13 cellular contexts compared by ENCODE assay signal in the genomic region with DNA sequence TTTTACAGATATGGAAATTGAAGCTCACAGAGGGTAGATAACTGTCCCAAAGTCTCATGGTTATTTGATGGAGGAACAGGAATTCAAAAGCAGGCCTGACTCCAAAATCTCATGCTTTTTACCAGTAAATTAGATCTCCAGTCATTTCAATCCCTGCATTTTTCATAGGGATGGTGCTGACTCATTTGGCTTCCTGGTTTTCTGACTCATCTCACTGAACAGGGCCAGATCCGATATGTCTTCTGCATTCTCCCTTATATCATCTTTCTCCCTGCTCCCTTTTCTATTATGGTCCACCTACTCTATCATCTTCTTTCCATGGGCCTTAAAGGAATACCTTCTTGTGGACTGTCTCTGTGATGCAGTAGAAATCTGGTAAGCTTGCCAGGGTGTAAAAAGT.
DNase-seq lines count a peak whose midpoint lies in the region; ATAC-seq, FAIRE-seq and TF ChIP-seq lines count a peak whose summit lies in the region.
"Had no signal": no experiment of that assay in that cellular context is flagged by ENCODE, and none has a peak within 500 bp of the region (broad histone marks: within the 10 kb centered on the region; RNA-seq: fewer than 3 reads in every experiment).

No MANE protein-coding gene starts in this region.

- H3K27ac ChIP-seq in SJSA1 (peak overlapping the region; percentile 53), smooth muscle cell (ENCODE audit: low read depth) (peak overlapping the region; percentile 84)
- H3K27ac ChIP-seq in CD8-positive, alpha-beta T cell (ENCODE audit: low read depth, low read length) = no peak overlapping the region

- H3K79me2 ChIP-seq in smooth muscle cell (ENCODE audit: low read depth) = no peaks in the 10 kb centered on the region

- DNase-seq in GM03348 (ENCODE audit: low spot score) (peak; percentile 82), SJSA1 (ENCODE audit: low read depth in 1 of 2, low spot score in 2 of 2) (peak; percentile 55 to 72), fibroblast of pulmonary artery (ENCODE audit: low read depth) (peak; percentile 86), smooth muscle cell (lab: John Stamatoyannopoulos, UW; ENCODE audit: unreplicated experiment) (no peak), Caco-2 (no peak), D721Med (ENCODE audit: insufficient read length, low spot score) (no peak)
- DNase-seq in CD8-positive, alpha-beta T cell = no peak
- no peak for DNase-seq in central memory CD4-positive, alpha-beta T cell
- DNase-seq: activated CD4-positive, alpha-beta T cell treated with anti-CD3 and anti-CD28 coated beads, Interleukin-2, amount 10 ng/mL, durations not matched to agents 24 days and 14 days; activated naive CD8-positive, alpha-beta T cell treated with anti-CD3 and anti-CD28 coated beads, Interleukin-2, amount 10 ng/mL, durations not matched to agents 7 days and 5 days; NCI-H82; nephron progenitor cell had no signal

- H3K36me3 Mint-ChIP-seq in CD8-positive, alpha-beta T cell = no peaks in the 10 kb centered on the region
- H3K36me3 Mint-ChIP-seq in Caco-2 (ENCODE audit: insufficient read depth, unreplicated experiment) = no peaks in the 10 kb centered on the region
- H3K36me3 Mint-ChIP-seq: activated naive CD8-positive, alpha-beta T cell treated with anti-CD3 and anti-CD28 coated beads, Interleukin-2, amount 10 ng/mL, durations not matched to agents 7 days and 5 days had no signal

- no peaks in the 10 kb centered on the region for H3K27me3 Mint-ChIP-seq in CD8-positive, alpha-beta T cell (ENCODE audit: low read depth)
- no peaks in the 10 kb centered on the region for H3K27me3 Mint-ChIP-seq in Caco-2 (ENCODE audit: insufficient read depth, unreplicated experiment)
- H3K27me3 Mint-ChIP-seq: activated CD4-positive, alpha-beta T cell treated with anti-CD3 and anti-CD28 coated beads, Interleukin-2, amount 10 ng/mL, durations not matched to agents 24 days and 14 days; activated naive CD8-positive, alpha-beta T cell treated with anti-CD3 and anti-CD28 coated beads, Interleukin-2, amount 10 ng/mL, durations not matched to agents 7 days and 5 days had no signal

- peaks cover 32% of the 10 kb centered on the region for H3K4me1 ChIP-seq in SJSA1 (replicated peaks)
- H3K4me1 ChIP-seq in smooth muscle cell (ENCODE audit: low read depth) = peaks cover 10% of the 10 kb centered on the region
- no peaks in the 10 kb centered on the region for H3K4me1 ChIP-seq in CD8-positive, alpha-beta T cell (ENCODE audit: insufficient read depth, low read length)
- H3K4me1 ChIP-seq in Caco-2 = no peaks in the 10 kb centered on the region
- H3K4me1 ChIP-seq: HAP-1 had no signal

- H3K9me3 Mint-ChIP-seq in CD8-positive, alpha-beta T cell = no peaks in the 10 kb centered on the region
- H3K9me3 Mint-ChIP-seq in Caco-2 (ENCODE audit: unreplicated experiment) = no peaks in the 10 kb centered on the region
- H3K9me3 Mint-ChIP-seq: activated CD4-positive, alpha-beta T cell treated with anti-CD3 and anti-CD28 coated beads, Interleukin-2, amount 10 ng/mL, durations not matched to agents 24 days and 14 days; activated naive CD8-positive, alpha-beta T cell treated with anti-CD3 and anti-CD28 coated beads, Interleukin-2, amount 10 ng/mL, durations not matched to agents 7 days and 5 days; nephron progenitor cell had no signal

- H3K4me3 ChIP-seq in SJSA1 = no peak overlapping the region
- H3K4me3 ChIP-seq in fibroblast of pulmonary artery (replicated peaks; ENCODE audit: low read depth, low read length) = no peak overlapping the region
- no peak overlapping the region for H3K4me3 ChIP-seq in smooth muscle cell
- H3K4me3 ChIP-seq in CD8-positive, alpha-beta T cell (ENCODE audit: low read depth, low read length) = no peak overlapping the region
- no peak overlapping the region for H3K4me3 ChIP-seq in Caco-2 (ENCODE audit: low read depth, low read length)
- H3K4me3 ChIP-seq: HAP-1 had no signal

- H3K36me3 ChIP-seq in SJSA1 (no peaks in the 10 kb centered on the region), smooth muscle cell (ENCODE audit: low read depth) (no peaks in the 10 kb centered on the region), Caco-2 (ENCODE audit: control insufficient read depth, insufficient read depth, low read length) (no peaks in the 10 kb centered on the region)
- no peaks in the 10 kb centered on the region for H3K36me3 ChIP-seq in CD8-positive, alpha-beta T cell (ENCODE audit: insufficient read depth, low read length)
- H3K36me3 ChIP-seq: HAP-1 had no signal

- ATAC-seq in CD8-positive, alpha-beta T cell = no peak

- H2AFZ ChIP-seq in smooth muscle cell (ENCODE audit: low read depth) = no peak overlapping the region

- H4K20me1 ChIP-seq in smooth muscle cell (ENCODE audit: low read depth) = no peaks in the 10 kb centered on the region

- H3K27ac Mint-ChIP-seq in CD8-positive, alpha-beta T cell = no peak overlapping the region
- no peak overlapping the region for H3K27ac Mint-ChIP-seq in Caco-2 (ENCODE audit: unreplicated experiment)
- H3K27ac Mint-ChIP-seq: activated CD4-positive, alpha-beta T cell treated with anti-CD3 and anti-CD28 coated beads, Interleukin-2, amount 10 ng/mL, durations not matched to agents 24 days and 14 days; activated naive CD8-positive, alpha-beta T cell treated with anti-CD3 and anti-CD28 coated beads, Interleukin-2, amount 10 ng/mL, durations not matched to agents 7 days and 5 days; nephron progenitor cell had no signal

- WGBS in smooth muscle cell (ENCODE audit: low lambda C conversion rate) = 0% methylated on average over 1 of the region's 1 CpG

- peaks cover 14% of the 10 kb centered on the region for H3F3A ChIP-seq in smooth muscle cell (ENCODE audit: low read depth)

- no peak overlapping the region for H3K9ac ChIP-seq in smooth muscle cell (ENCODE audit: low read depth)

- no peak overlapping the region for H3K4me3 Mint-ChIP-seq in CD8-positive, alpha-beta T cell
- no peak overlapping the region for H3K4me3 Mint-ChIP-seq in Caco-2 (ENCODE audit: unreplicated experiment)
- H3K4me3 Mint-ChIP-seq: activated CD4-positive, alpha-beta T cell treated with anti-CD3 and anti-CD28 coated beads, Interleukin-2, amount 10 ng/mL, durations not matched to agents 24 days and 14 days; activated naive CD8-positive, alpha-beta T cell treated with anti-CD3 and anti-CD28 coated beads, Interleukin-2, amount 10 ng/mL, durations not matched to agents 7 days and 5 days; nephron progenitor cell had no signal

- intact Hi-C loops in CD8-positive, alpha-beta T cell (cut with DNase I, micrococcal nuclease) = no loop called here
- intact Hi-C loops in Caco-2 (cut with micrococcal nuclease; ENCODE audit: unreplicated experiment) = no loop called here

- H3K4me1 Mint-ChIP-seq in CD8-positive, alpha-beta T cell (ENCODE audit: low read depth) = no peaks in the 10 kb centered on the region
- no peaks in the 10 kb centered on the region for H3K4me1 Mint-ChIP-seq in Caco-2 (ENCODE audit: low read depth, unreplicated experiment)

- CTCF ChIA-PET in CD8-positive, alpha-beta T cell (lab: Charles Lee) = no interaction called here
- CTCF ChIA-PET in Caco-2 (lab: Charles Lee) = no interaction called here

- H3K4me2 ChIP-seq in smooth muscle cell = peak overlapping the region; percentile 55

- POLR2A ChIA-PET in CD8-positive, alpha-beta T cell (lab: Charles Lee) = no interaction called here
- POLR2A ChIA-PET in Caco-2 (lab: Charles Lee) = no interaction called here

- H3K9me3 ChIP-seq in SJSA1 (replicated peaks) (no peaks in the 10 kb centered on the region), smooth muscle cell (replicated peaks; ENCODE audit: low read depth) (no peaks in the 10 kb centered on the region), Caco-2 (no peaks in the 10 kb centered on the region)
- no peaks in the 10 kb centered on the region for H3K9me3 ChIP-seq in CD8-positive, alpha-beta T cell (ENCODE audit: low read length)
- H3K9me3 ChIP-seq: HAP-1 had no signal

- no TSS peak for BruUV-seq in Caco-2 (replicated peaks; lab: Mats Ljungman, UMichigan)

- no peak for TF ChIP-seq CTCF in fibroblast of pulmonary artery (IDR thresholded peaks at IDR 0.05; ENCODE audit: low read length, missing control alignments)
- no peak for TF ChIP-seq CTCF in smooth muscle cell (IDR thresholded peaks at IDR 0.05; ENCODE audit: borderline replicate concordance, insufficient read depth, poor library complexity, severe bottlenecking)
- no peak for TF ChIP-seq CTCF in CD8-positive, alpha-beta T cell (IDR thresholded peaks at IDR 0.05)
- TF ChIP-seq CTCF in Caco-2 (IDR thresholded peaks at IDR 0.05; ENCODE audit: insufficient read depth in 1 of 2, low read depth in 1 of 2, low read length in 1 of 2, severe bottlenecking in 1 of 2, unreplicated experiment in 1 of 2) = no peak
- TF ChIP-seq CTCF in D721Med (IDR thresholded peaks at IDR 0.05; ENCODE audit: insufficient read depth, missing control alignments) = no peak

- FAIRE-seq in D721Med (lab: Jason Lieb, UNC) = no peak

- H3K27me3 ChIP-seq in SJSA1 (replicated peaks) = no peaks in the 10 kb centered on the region
- no peaks in the 10 kb centered on the region for H3K27me3 ChIP-seq in smooth muscle cell (ENCODE audit: low read depth)
- H3K27me3 ChIP-seq in CD8-positive, alpha-beta T cell (ENCODE audit: insufficient read depth, low read length) = no peaks in the 10 kb centered on the region
- H3K27me3 ChIP-seq in Caco-2 (replicated peaks; ENCODE audit: control insufficient read depth, insufficient read depth, low read length) = no peaks in the 10 kb centered on the region

Comparison
In these comparisons a context has a peak if more than half of its experiments do, and no peak if none do; other contexts are left out.
1. DNase-seq: peak in GM03348 (single experiment), SJSA1 (2 of 2) and fibroblast of pulmonary artery (single experiment); none in smooth muscle cell (single experiment), CD8-positive, alpha-beta T cell (0 of 7), central memory CD4-positive, alpha-beta T cell (single experiment), Caco-2 (0 of 2) and D721Med (single experiment).